In the genomic region with DNA sequence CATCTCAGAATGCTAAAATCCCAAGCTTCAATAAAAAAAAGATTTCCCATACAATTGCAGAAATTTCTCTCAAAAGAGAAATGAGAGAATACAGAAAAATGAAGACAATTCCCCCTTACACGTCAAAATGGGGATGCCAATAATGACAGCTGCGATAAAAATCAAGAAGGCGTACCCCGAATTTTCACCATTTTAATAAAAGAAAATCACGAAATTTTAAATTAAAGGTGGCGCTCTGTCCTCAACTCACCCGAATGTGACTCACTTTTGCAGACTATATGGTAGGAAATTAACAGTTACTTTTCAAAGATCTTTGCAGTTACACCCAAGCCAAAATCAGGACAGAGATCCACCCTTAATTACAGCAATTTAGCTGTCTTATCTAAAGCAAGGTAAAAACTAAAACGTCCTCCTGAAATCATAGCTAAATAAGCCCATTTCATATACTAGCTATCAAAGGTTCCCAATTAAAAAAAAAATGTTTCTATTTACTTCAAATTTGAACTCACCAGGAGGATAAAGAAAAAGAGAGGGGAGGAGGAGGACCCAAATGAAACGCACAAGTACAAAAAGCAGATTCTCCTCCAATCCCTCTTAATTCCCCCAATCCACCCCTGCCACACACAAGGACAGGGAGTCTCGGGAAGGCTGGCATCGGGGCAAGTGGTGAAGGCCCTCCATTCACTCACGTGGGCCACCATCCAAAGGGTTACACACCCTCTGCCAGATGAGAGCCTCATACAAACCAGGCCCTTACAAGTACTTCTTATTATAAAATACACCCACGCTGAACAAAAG, we compare ENCODE assay signal across 8 cellular contexts. TPM values are rescaled to one million over a fixed set of nuclear protein-coding genes. Genes with fewer than 3 reads are reported as not detected.
DNase-seq lines count a peak whose midpoint lies in the region; ATAC-seq and TF ChIP-seq lines count a peak whose summit lies in the region.

No MANE protein-coding gene starts in this region.

- no peaks in the 10 kb centered on the region for H3K9me3 ChIP-seq in CD8-positive, alpha-beta T cell (ENCODE audit: low read length)
- H3K9me3 ChIP-seq in WERI-Rb-1 (ENCODE audit: severe bottlenecking) (no peaks in the 10 kb centered on the region), gastroesophageal sphincter (no peaks in the 10 kb centered on the region)

- 46 to 47% methylated on average over 12 to 13 of the region's 13 CpGs for WGBS in gastroesophageal sphincter (ENCODE audit: low coverage in 1 of 2), 2 donors

- H3K27ac ChIP-seq in CD8-positive, alpha-beta T cell (ENCODE audit: low read depth, low read length) = no peak overlapping the region
- H3K27ac ChIP-seq in WERI-Rb-1 (peak overlapping the region; percentile 97), gastroesophageal sphincter (peak overlapping the region in 2 of 4 donors; percentile 96 to 99)

- peak overlapping the region; percentile 91 for H3K27ac Mint-ChIP-seq in CD8-positive, alpha-beta T cell

- intact Hi-C loops in CD8-positive, alpha-beta T cell (cut with DNase I, micrococcal nuclease) = loop anchor here (2.0 to 5.0 kb wide), 7 partner anchors 18 to 1564 kb away; partner anchors contain the start of genes CEP290 (in 2 of the 2) and TMTC3 (in 2 of the 2)

- H3K36me3 ChIP-seq in CD8-positive, alpha-beta T cell (ENCODE audit: insufficient read depth, low read length) = no peaks in the 10 kb centered on the region
- H3K36me3 ChIP-seq in WERI-Rb-1 (peaks cover 15% of the 10 kb centered on the region), gastroesophageal sphincter (no peaks in the 10 kb centered on the region)

- CTCF ChIA-PET in CD8-positive, alpha-beta T cell (lab: Charles Lee) = interaction anchor here (0.8 to 1.5 kb wide), 6 partner anchors 18 to 396 kb away, joined by 3 to 6 read pairs (median 4); no protein-coding TSS in a partner anchor

- H3K4me1 ChIP-seq in CD8-positive, alpha-beta T cell (ENCODE audit: insufficient read depth, low read length) = peaks cover 46% of the 10 kb centered on the region
- peaks cover 0 to 47% (median 0%) of the 10 kb centered on the region in 3 donors for H3K4me1 ChIP-seq in gastroesophageal sphincter

- peaks cover 9% of the 10 kb centered on the region for H3K36me3 Mint-ChIP-seq in CD8-positive, alpha-beta T cell

- no peak for TF ChIP-seq POLR2A in gastroesophageal sphincter (IDR thresholded peaks at IDR 0.05)

- H3K9me3 Mint-ChIP-seq in CD8-positive, alpha-beta T cell = no peaks in the 10 kb centered on the region

- peak overlapping the region; percentile 96 for H3K4me3 ChIP-seq in CD8-positive, alpha-beta T cell (ENCODE audit: low read depth, low read length)
- H3K4me3 ChIP-seq in WERI-Rb-1 (ENCODE audit: low read depth, low read length) (peak overlapping the region; percentile 74), gastroesophageal sphincter (peak overlapping the region; percentile 77 to 85), retinal pigment epithelial cell (ENCODE audit: low read length) (peak overlapping the region; percentile 77)

- POLR2A ChIA-PET in CD8-positive, alpha-beta T cell (lab: Charles Lee) = interaction anchor here (0.6 to 3.1 kb wide), 4 partner anchors 12 to 156 kb away, joined by 3 to 9 read pairs (median 4); no protein-coding TSS in a partner anchor

- no peaks in the 10 kb centered on the region for H3K27me3 Mint-ChIP-seq in CD8-positive, alpha-beta T cell (ENCODE audit: low read depth)

- no peak for DNase-seq in CD8-positive, alpha-beta T cell
- DNase-seq in HPDE6-E6E7 (ENCODE audit: extremely low spot score) (peak; percentile 6), WERI-Rb-1 (peak; percentile 39), retinal pigment epithelial cell (ENCODE audit: low read depth) (no peak), UCSD-AML1 (lab: John Stamatoyannopoulos, UW; ENCODE audit: unreplicated experiment) (no peak)

- no peaks in the 10 kb centered on the region for H3K27me3 ChIP-seq in CD8-positive, alpha-beta T cell (ENCODE audit: insufficient read depth, low read length)
- no peaks in the 10 kb centered on the region for H3K27me3 ChIP-seq in WERI-Rb-1 (ENCODE audit: insufficient read depth, low read depth, severe bottlenecking)
- no peaks in the 10 kb centered on the region for H3K27me3 ChIP-seq in gastroesophageal sphincter

- TF ChIP-seq CTCF in CD8-positive, alpha-beta T cell (IDR thresholded peaks at IDR 0.05) = no peak
- no peak for TF ChIP-seq CTCF in WERI-Rb-1 (IDR thresholded peaks at IDR 0.05; ENCODE audit: low read depth, low read length)
- TF ChIP-seq CTCF in gastroesophageal sphincter (IDR thresholded peaks at IDR 0.05) = no peak
- no peak for TF ChIP-seq CTCF in retinal pigment epithelial cell (conservative IDR thresholded peaks at IDR 0.05; ENCODE audit: low read depth, low read length)

- ATAC-seq in CD8-positive, alpha-beta T cell = no peak
- ATAC-seq in gastroesophageal sphincter = no peak
- no peak for ATAC-seq in HG02840 (IDR thresholded peaks at IDR 0.05; ENCODE audit: low FRiP score, unreplicated experiment)
- ATAC-seq in GM19395 (IDR thresholded peaks at IDR 0.05; ENCODE audit: unreplicated experiment) = no peak

- H3K4me3 Mint-ChIP-seq in CD8-positive, alpha-beta T cell = peak overlapping the region; percentile 95

- TF ChIP-seq EP300 in gastroesophageal sphincter (IDR thresholded peaks at IDR 0.05) = no peak

- H3K4me1 Mint-ChIP-seq in CD8-positive, alpha-beta T cell (ENCODE audit: low read depth) = peaks cover 58% of the 10 kb centered on the region

RNA-seq across cellular contexts. Expression of gene ATP2B1, which starts 1.9 kb away (rescaled TPM):
- 10 to 100 TPM; 90.5 to 95.5 TPM for total RNA-seq in CD8-positive, alpha-beta T cell
- 10 to 100 TPM; 19.0 to 33.3 (median 27.8) TPM for total RNA-seq in gastroesophageal sphincter

Comparison
In these comparisons a context has a peak if more than half of its experiments do, and no peak if none do; other contexts are left out.
1. DNase-seq: peak in HPDE6-E6E7 (single experiment) and WERI-Rb-1 (single experiment); none in CD8-positive, alpha-beta T cell (0 of 7), retinal pigment epithelial cell (single experiment) and UCSD-AML1 (single experiment).
2. Peak in every context shown above with its lines, with median percentiles within 50 percentile points of each other: H3K4me3 ChIP-seq.